16 cellular contexts compared by ENCODE assay signal in the genomic region with DNA sequence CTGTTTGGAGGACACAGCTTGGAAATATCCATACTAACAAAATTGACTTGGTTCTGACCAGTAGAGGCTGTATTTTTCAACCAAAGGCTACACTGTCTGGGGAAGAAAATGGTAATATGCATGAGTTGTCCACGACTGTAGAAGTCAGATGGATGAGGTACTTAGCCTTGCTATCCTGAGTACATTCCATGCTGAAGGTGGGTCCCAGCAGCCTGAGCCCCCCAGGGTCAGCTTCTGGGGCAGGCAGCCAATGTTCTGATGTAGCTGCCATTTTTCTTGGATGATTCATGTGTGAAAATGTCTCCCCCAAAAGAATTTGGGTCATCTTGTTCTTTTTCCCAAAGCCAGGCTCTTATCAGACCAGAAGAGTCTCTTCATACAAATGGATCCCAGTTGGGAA.
DNase-seq lines count a peak whose midpoint lies in the region; TF ChIP-seq lines count a peak whose summit lies in the region.
"Had no signal": no experiment of that assay in that cellular context is flagged by ENCODE, and none has a peak within 500 bp of the region (broad histone marks: within the 10 kb centered on the region; RNA-seq: fewer than 3 reads in every experiment).

No MANE protein-coding gene starts in this region.

- no peak for TF ChIP-seq CTCF in chondrocyte (IDR thresholded peaks at IDR 0.05)

- peak overlapping the region; percentile 41; the same call in 1 of the 2 replicates for H3K27ac ChIP-seq in ACC112 (ENCODE audit: low read depth, low read length)
- H3K27ac ChIP-seq: A549, C4-2B, SJSA1 had no signal

- H3K4me3 ChIP-seq in ACC112 (ENCODE audit: low read depth, low read length) = no peak overlapping the region
- H3K4me3 ChIP-seq: A549, SJSA1 had no signal

- peak overlapping the region; percentile 75 for H3K27ac Mint-ChIP-seq in chondrocyte (ENCODE audit: unreplicated experiment)

- H3K36me3 ChIP-seq in ACC112 (ENCODE audit: insufficient read depth, low read length) = 0 out of 2 replicates have a peak, but pooled peaks cover 6% of the 10 kb centered on the region
- H3K36me3 ChIP-seq: SJSA1 had no signal

- H3K79me2 ChIP-seq in ACC112 (ENCODE audit: control insufficient read depth, insufficient read depth, low read length, unreplicated experiment) = no peaks in the 10 kb centered on the region

- H2AFZ ChIP-seq in ACC112 (ENCODE audit: low read length, unreplicated experiment) = no peak overlapping the region

- H3K9me3 Mint-ChIP-seq in chondrocyte (ENCODE audit: low read depth) = peaks cover 9% of the 10 kb centered on the region

- H3K4me1 Mint-ChIP-seq in chondrocyte (ENCODE audit: low read depth) = peaks cover 65% of the 10 kb centered on the region

- H3K27me3 Mint-ChIP-seq in chondrocyte (ENCODE audit: low read depth) = no peaks in the 10 kb centered on the region

- no peak overlapping the region for H3K4me3 Mint-ChIP-seq in chondrocyte (ENCODE audit: unreplicated experiment)

- DNase-seq in LHCN-M2 (ENCODE audit: low read depth) (peak; percentile 26), chondrocyte (ENCODE audit: low spot score) (no peak), non-pigmented ciliary epithelial cell (ENCODE audit: low read depth) (peak; percentile 67), NCI-H1694 treated with DMSO at 0.1 percent for 48 hours (lab: John Stamatoyannopoulos, UW) (no peak), NCI-H187 treated with DMSO at 0.1 percent for 48 hours (lab: John Stamatoyannopoulos, UW) (no peak)
- DNase-seq in effector CD8-positive, alpha-beta T cell (lab: John Stamatoyannopoulos, UW) = no peak
- DNase-seq: Karpas-422, NCI-H1417, NCI-H2081, NCI-H510A treated with DMSO at 0.1 percent for 48 hours, NCI-H82, PC-3 had no signal

- H3K4me1 ChIP-seq in ACC112 (ENCODE audit: control insufficient read depth, insufficient read depth, low read length, unreplicated experiment) = peaks cover 20% of the 10 kb centered on the region
- H3K4me1 ChIP-seq: A549, SJSA1 had no signal

- H3K27me3 ChIP-seq in ACC112 (ENCODE audit: insufficient read depth, low read length) = no peaks in the 10 kb centered on the region
- H3K27me3 ChIP-seq: SJSA1 had no signal

- H3K36me3 Mint-ChIP-seq in chondrocyte (ENCODE audit: low read depth) = peaks cover 35% of the 10 kb centered on the region

Comparison
In these comparisons a context has a peak if more than half of its experiments do, and no peak if none do; other contexts are left out.
1. DNase-seq: peak in LHCN-M2 (single experiment) and non-pigmented ciliary epithelial cell (single experiment); none in chondrocyte (single experiment), effector CD8-positive, alpha-beta T cell (single experiment), NCI-H1694 treated with DMSO at 0.1 percent for 48 hours (single experiment) and NCI-H187 treated with DMSO at 0.1 percent for 48 hours (single experiment).